8 cellular contexts compared by ENCODE assay signal in the genomic region with DNA sequence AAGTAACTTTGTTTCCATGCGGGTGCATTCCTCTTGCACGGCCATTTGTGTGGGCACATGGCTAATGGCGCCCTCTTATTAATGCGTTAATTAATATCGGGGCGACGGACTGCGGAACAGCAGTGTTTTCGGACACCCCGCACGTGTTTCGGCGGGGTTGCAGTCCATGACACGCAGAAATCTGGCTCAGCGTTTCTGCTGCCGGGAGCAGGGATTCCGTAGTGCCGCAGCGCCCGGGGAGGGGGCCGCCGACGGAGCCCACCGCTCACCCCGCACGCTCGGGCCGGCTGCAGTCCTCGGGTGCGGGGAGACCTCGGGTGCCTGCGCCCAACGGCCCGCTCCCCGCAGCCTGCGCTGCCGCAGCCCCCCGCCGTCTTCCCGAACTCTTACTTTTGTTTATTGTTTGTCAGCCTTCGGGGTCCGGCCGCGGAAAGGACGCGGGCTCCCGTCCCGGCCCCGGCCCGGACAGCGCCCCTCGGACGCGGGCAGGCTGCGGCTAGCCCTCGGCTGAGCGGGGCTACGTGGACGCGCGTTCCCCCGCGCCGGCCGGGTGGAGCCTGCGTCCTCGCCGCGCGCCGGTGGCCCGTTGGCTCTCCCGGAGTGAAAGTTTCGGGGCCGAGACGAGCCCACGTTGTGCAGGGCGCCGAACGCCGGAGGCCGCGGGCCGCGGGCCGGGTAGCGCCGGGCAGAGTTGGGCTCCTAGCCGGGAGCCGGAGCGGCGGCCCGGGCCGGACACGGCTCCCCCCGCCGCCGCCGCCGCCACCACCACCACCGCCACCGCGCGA. TPM values are rescaled to one million over a fixed set of nuclear protein-coding genes. Genes with fewer than 3 reads are reported as not detected.
A peak's percentile ranks its signal among the peaks of the same experiment; 100 is the strongest.
DNase-seq lines count a peak whose midpoint lies in the region; ATAC-seq and TF ChIP-seq lines count a peak whose summit lies in the region.

No MANE protein-coding gene starts in this region.

- H3K27me3 ChIP-seq in hepatocyte (no peaks in the 10 kb centered on the region), prostate gland (replicated peaks; ENCODE audit: insufficient read depth) (no peaks in the 10 kb centered on the region)

- peaks cover 41% of the 10 kb centered on the region for H3K4me1 ChIP-seq in OCI-LY7 (ENCODE audit: insufficient read depth, low read length, poor library complexity, severe bottlenecking)
- peaks cover 27% of the 10 kb centered on the region for H3K4me1 ChIP-seq in hepatocyte (ENCODE audit: insufficient read depth)
- peaks cover 12% of the 10 kb centered on the region for H3K4me1 ChIP-seq in prostate gland (replicated peaks)

- peak; percentile 81 for DNase-seq in DMS53 (lab: John Stamatoyannopoulos, UW)
- DNase-seq in OCI-LY7 (ENCODE audit: low spot score): peak; percentile 18
- peak; percentile 34 for DNase-seq in hepatocyte (ENCODE audit: low spot score)
- no peak for DNase-seq in prostate gland (ENCODE audit: low spot score)
- DNase-seq in epidermal melanocyte (ENCODE audit: insufficient read length, low spot score): no peak

- H2AFZ ChIP-seq in OCI-LY7 (ENCODE audit: low read length) (peak overlapping the region; percentile 65), hepatocyte (peak overlapping the region; percentile 50)

- CTCF ChIA-PET in OCI-LY7 (lab: Charles Lee; ENCODE audit: unreplicated experiment): no interaction called here

- H3K9me2 ChIP-seq in OCI-LY7 (ENCODE audit: insufficient read depth, low read length) (no peaks in the 10 kb centered on the region), hepatocyte (replicated peaks; ENCODE audit: insufficient read depth) (no peaks in the 10 kb centered on the region)

- H4K20me1 ChIP-seq in OCI-LY7 (ENCODE audit: insufficient read depth, low read length) (peaks cover 21% of the 10 kb centered on the region; the same call in 1 of the 2 replicates), hepatocyte (ENCODE audit: insufficient read depth, poor library complexity, severe bottlenecking) (no peaks in the 10 kb centered on the region)

- no TSS peak for BruUV-seq in OCI-LY7 (replicated peaks; lab: Mats Ljungman, UMichigan)

- H3K27ac ChIP-seq in OCI-LY7 (ENCODE audit: low read depth, low read length, poor library complexity, severe bottlenecking): no peak overlapping the region
- peak overlapping the region; percentile 88 for H3K27ac ChIP-seq in angular gyrus (ENCODE audit: low read depth, low read length)
- H3K27ac ChIP-seq in hepatocyte: peak overlapping the region; percentile 62
- peak overlapping the region; percentile 89 to 97 for H3K27ac ChIP-seq in prostate gland

- 1% methylated on average over 59 of the region's 104 CpGs for WGBS in hepatocyte (ENCODE audit: low lambda C conversion rate, missing lambda C conversion rate)
- WGBS in prostate gland: under 1% methylated on average over 103 of the region's 104 CpGs

- H3K79me2 ChIP-seq in OCI-LY7 (ENCODE audit: insufficient read depth, low read depth, low read length): no peaks in the 10 kb centered on the region; the same call in 1 of the 2 replicates
- H3K79me2 ChIP-seq in hepatocyte: peaks cover 51% of the 10 kb centered on the region

- H3K4me2 ChIP-seq in OCI-LY7 (ENCODE audit: low read length): peak overlapping the region; percentile 98
- H3K4me2 ChIP-seq in hepatocyte: peak overlapping the region; percentile 82

- TF ChIP-seq CTCF in OCI-LY7 (conservative IDR thresholded peaks at IDR 0.05; ENCODE audit: low read length): no peak
- TF ChIP-seq CTCF in hepatocyte (IDR thresholded peaks at IDR 0.05; ENCODE audit: poor library complexity): no peak
- no peak for TF ChIP-seq CTCF in prostate gland (IDR thresholded peaks at IDR 0.05)

- intact Hi-C loops in OCI-LY7 (cut with micrococcal nuclease; ENCODE audit: unreplicated experiment): loop anchor here (10.0 kb wide), 1 partner anchor 1602 kb away; a partner anchor contains a TSS
- intact Hi-C loops in prostate gland (cut with DNase I): loop anchor here (5.0 to 10.0 kb wide), 2 partner anchors 99 to 372 kb away; no protein-coding TSS in a partner anchor

- no peaks in the 10 kb centered on the region for H3K9me3 ChIP-seq in OCI-LY7 (ENCODE audit: low read length)
- H3K9me3 ChIP-seq in hepatocyte (ENCODE audit: low read depth): no peaks in the 10 kb centered on the region
- H3K9me3 ChIP-seq in prostate gland: no peaks in the 10 kb centered on the region

- ATAC-seq in GM18867 (IDR thresholded peaks at IDR 0.05; ENCODE audit: unreplicated experiment): no peak
- no peak for ATAC-seq in HG03280 (IDR thresholded peaks at IDR 0.05; ENCODE audit: unreplicated experiment)

- H3K36me3 ChIP-seq in OCI-LY7 (ENCODE audit: insufficient read depth, low read length): no peaks in the 10 kb centered on the region
- no peaks in the 10 kb centered on the region for H3K36me3 ChIP-seq in hepatocyte (replicated peaks; ENCODE audit: insufficient read depth, low read depth)
- H3K36me3 ChIP-seq in prostate gland: peaks cover 0 to 2% of the 10 kb centered on the region in 2 donors

- POLR2A ChIA-PET in OCI-LY7 (lab: Charles Lee): no interaction called here

- no peak for TF ChIP-seq POLR2A in prostate gland (IDR thresholded peaks at IDR 0.05)

- H3K4me3 ChIP-seq in OCI-LY7 (ENCODE audit: low read depth, low read length, poor library complexity, severe bottlenecking) (peak overlapping the region; percentile 83), hepatocyte (peak overlapping the region; percentile 83), prostate gland (peak overlapping the region; percentile 89 to 91)

RNA-seq across cellular contexts. Expression of a gene that starts 0.8 kb away (rescaled TPM):
- 2.8 and 7.8 TPM in 2 replicates for total RNA-seq in OCI-LY7 (2014; rRNA removed; shearing (Covaris generic))
- total RNA-seq in OCI-LY7 (2022) (16.4 and 18.8 TPM in 2 replicates), hepatocyte (15.1 and 18.1 TPM in 2 replicates), prostate gland (10 to 100 TPM; 61.4 to 86.3 TPM)
- polyA plus RNA-seq in hepatocyte: 12.6 and 18.2 TPM in 2 replicates

Comparison
In these comparisons a context has a peak if more than half of its experiments do, and no peak if none do; other contexts are left out.
1. DNase-seq: peak in DMS53 (single experiment), OCI-LY7 (single experiment) and hepatocyte (single experiment); none in prostate gland (single experiment) and epidermal melanocyte (single experiment).
2. Peak in every context shown above with its lines, with median percentiles within 50 percentile points of each other: H3K4me3 ChIP-seq.